In the genomic region with DNA sequence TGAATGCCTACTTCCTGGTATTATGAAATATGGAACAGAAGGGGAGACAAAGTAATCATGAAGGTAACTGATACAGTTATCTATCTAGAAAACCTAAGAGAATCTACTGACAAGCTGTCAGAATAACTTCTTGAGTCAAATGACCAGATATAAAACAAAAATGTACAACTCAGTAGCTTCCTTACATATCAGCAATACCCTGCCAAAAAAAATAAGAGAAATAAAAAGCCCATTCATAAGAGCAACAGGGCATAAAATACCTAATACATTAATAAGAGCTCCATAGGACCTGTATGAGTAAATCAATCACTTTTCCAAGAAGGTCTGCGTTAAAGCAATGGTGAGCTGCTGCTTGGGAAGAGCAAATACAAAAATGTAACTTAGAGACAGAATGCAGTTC, we compare ENCODE assay signal across 1 cellular context.
TF ChIP-seq lines count a peak whose summit lies in the region.

No MANE protein-coding gene starts in this region.

TF ChIP-seq in HepG2, 621 proteins besides CTCF, POLR2A, EP300 and RAD21:
- no peak for TF ChIP-seq ZNF543 (CRISPR knock-in tag; IDR thresholded peaks at IDR 0.05)
- no peak for TF ChIP-seq MZF1 (CRISPR knock-in tag; IDR thresholded peaks at IDR 0.05; ENCODE audit: borderline replicate concordance)
- TF ChIP-seq ZNF263 (CRISPR knock-in tag; IDR thresholded peaks at IDR 0.05), result no peak
- no peak for TF ChIP-seq AKAP8 (CRISPR knock-in tag; IDR thresholded peaks at IDR 0.05)
- no peak for TF ChIP-seq ZNF850 (CRISPR knock-in tag; conservative IDR thresholded peaks at IDR 0.05)
- TF ChIP-seq, protein P1, sequence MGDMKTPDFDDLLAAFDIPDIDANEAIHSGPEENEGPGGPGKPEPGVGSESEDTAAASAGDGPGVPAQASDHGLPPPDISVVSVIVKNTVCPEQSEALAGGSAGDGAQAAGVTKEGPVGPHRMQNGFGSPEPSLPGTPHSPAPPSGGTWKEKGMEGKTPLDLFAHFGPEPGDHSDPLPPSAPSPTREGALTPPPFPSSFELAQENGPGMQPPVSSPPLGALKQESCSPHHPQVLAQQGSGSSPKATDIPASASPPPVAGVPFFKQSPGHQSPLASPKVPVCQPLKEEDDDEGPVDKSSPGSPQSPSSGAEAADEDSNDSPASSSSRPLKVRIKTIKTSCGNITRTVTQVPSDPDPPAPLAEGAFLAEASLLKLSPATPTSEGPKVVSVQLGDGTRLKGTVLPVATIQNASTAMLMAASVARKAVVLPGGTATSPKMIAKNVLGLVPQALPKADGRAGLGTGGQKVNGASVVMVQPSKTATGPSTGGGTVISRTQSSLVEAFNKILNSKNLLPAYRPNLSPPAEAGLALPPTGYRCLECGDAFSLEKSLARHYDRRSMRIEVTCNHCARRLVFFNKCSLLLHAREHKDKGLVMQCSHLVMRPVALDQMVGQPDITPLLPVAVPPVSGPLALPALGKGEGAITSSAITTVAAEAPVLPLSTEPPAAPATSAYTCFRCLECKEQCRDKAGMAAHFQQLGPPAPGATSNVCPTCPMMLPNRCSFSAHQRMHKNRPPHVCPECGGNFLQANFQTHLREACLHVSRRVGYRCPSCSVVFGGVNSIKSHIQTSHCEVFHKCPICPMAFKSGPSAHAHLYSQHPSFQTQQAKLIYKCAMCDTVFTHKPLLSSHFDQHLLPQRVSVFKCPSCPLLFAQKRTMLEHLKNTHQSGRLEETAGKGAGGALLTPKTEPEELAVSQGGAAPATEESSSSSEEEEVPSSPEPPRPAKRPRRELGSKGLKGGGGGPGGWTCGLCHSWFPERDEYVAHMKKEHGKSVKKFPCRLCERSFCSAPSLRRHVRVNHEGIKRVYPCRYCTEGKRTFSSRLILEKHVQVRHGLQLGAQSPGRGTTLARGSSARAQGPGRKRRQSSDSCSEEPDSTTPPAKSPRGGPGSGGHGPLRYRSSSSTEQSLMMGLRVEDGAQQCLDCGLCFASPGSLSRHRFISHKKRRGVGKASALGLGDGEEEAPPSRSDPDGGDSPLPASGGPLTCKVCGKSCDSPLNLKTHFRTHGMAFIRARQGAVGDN (CRISPR knock-in tag; IDR thresholded peaks at IDR 0.05), result no peak
- no peak for TF ChIP-seq SIN3B (IDR thresholded peaks at IDR 0.05; ENCODE audit: low read length)
- TF ChIP-seq ERF (CRISPR knock-in tag; IDR thresholded peaks at IDR 0.05), result no peak
- TF ChIP-seq GATAD1 (CRISPR knock-in tag; IDR thresholded peaks at IDR 0.05), result no peak
- TF ChIP-seq RCOR2 (CRISPR knock-in tag; IDR thresholded peaks at IDR 0.05), result no peak
- no peak for TF ChIP-seq ZNF331 (CRISPR knock-in tag; IDR thresholded peaks at IDR 0.05)
- TF ChIP-seq, protein P2, sequence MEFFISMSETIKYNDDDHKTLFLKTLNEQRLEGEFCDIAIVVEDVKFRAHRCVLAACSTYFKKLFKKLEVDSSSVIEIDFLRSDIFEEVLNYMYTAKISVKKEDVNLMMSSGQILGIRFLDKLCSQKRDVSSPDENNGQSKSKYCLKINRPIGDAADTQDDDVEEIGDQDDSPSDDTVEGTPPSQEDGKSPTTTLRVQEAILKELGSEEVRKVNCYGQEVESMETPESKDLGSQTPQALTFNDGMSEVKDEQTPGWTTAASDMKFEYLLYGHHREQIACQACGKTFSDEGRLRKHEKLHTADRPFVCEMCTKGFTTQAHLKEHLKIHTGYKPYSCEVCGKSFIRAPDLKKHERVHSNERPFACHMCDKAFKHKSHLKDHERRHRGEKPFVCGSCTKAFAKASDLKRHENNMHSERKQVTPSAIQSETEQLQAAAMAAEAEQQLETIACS (CRISPR knock-in tag; IDR thresholded peaks at IDR 0.05), result no peak
- TF ChIP-seq RBM22 (optimal IDR thresholded peaks at IDR 0.05; ENCODE audit: low read length), result no peak
- TF ChIP-seq PCBP1 (IDR thresholded peaks at IDR 0.05; ENCODE audit: borderline replicate concordance, low read depth, low read length), result no peak
- no peak for TF ChIP-seq ZNF557 (CRISPR knock-in tag; IDR thresholded peaks at IDR 0.05)
- no peak for TF ChIP-seq GATAD2A (CRISPR knock-in tag; IDR thresholded peaks at IDR 0.05)
- TF ChIP-seq KAT7 (CRISPR knock-in tag; IDR thresholded peaks at IDR 0.05; ENCODE audit: borderline replicate concordance), result no peak
- TF ChIP-seq RXRA (CRISPR knock-in tag; IDR thresholded peaks at IDR 0.05), result no peak
- no peak for TF ChIP-seq SNRNP70 (IDR thresholded peaks at IDR 0.05; ENCODE audit: low read depth, low read length)
- no peak for TF ChIP-seq ZNF432 (CRISPR knock-in tag; IDR thresholded peaks at IDR 0.05; ENCODE audit: borderline replicate concordance)
